In the genomic region with DNA sequence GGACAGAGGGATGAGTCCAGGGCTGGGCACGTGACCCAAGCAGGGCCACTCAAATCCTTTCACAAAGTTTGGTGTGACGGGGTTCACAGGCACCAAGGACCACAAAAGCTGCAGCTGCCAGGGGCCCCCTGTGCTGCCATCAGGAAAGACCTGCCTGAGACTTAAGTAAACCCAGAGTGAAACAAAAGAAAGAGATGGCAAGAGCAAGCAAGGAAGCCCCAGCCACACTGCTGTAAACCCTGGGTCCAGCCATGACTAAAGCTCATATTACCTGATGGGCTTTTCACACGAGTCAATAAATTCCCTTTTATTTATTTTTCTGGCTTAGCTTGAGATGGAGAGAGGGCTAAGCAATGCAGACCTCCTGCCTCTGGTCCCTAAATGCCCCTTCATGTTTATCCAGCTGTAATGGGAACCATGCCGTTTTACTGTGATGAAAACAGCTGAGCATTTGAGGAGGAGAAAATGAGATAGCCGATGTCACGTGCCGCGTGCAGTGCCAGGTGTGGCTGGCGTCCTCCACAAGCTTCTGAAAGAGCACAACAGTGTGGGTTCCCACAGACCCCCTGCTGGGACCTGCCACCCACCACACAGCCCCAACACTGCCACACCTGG, we compare ENCODE assay signal across 16 cellular contexts. TPM values are rescaled to one million over a fixed set of nuclear protein-coding genes. Genes with fewer than 3 reads are reported as not detected.
DNase-seq lines count a peak whose midpoint lies in the region; ATAC-seq, FAIRE-seq and TF ChIP-seq lines count a peak whose summit lies in the region.
"Had no signal": no experiment of that assay in that cellular context is flagged by ENCODE, and none has a peak within 500 bp of the region (broad histone marks: within the 10 kb centered on the region; RNA-seq: fewer than 3 reads in every experiment).

No MANE protein-coding gene starts in this region.

- FAIRE-seq in RCC 7860 (lab: Jason Lieb, UNC), result no peak
- FAIRE-seq: astrocyte had no signal

- peak overlapping the region in 2 of 3 donors; percentile 46 to 67 for H3K4me3 Mint-ChIP-seq in T-cell
- peak overlapping the region; percentile 43 for H3K4me3 Mint-ChIP-seq in nephron progenitor cell

- no peaks in the 10 kb centered on the region for H3K27me3 Mint-ChIP-seq in T-cell
- H3K27me3 Mint-ChIP-seq in nephron progenitor cell (ENCODE audit: low read depth, poor library complexity), result peaks cover 6% of the 10 kb centered on the region

- no peak for TF ChIP-seq CTCF in nephron progenitor cell (IDR thresholded peaks at IDR 0.05)

- CTCF ChIA-PET in T-cell (lab: Charles Lee), result interaction anchor here in 1 of 2 donors (0.6 kb wide), 1 partner anchor 32 kb away, joined by 3 read pairs; no protein-coding TSS in a partner anchor

- H3K9me3 Mint-ChIP-seq in T-cell (peaks cover 0 to 3% (median 0%) of the 10 kb centered on the region in 3 donors), nephron progenitor cell (peaks cover 10% of the 10 kb centered on the region)

- H3K4me1 Mint-ChIP-seq in T-cell (peaks cover 3 to 32% (median 13%) of the 10 kb centered on the region in 3 donors), nephron progenitor cell (peaks cover 52% of the 10 kb centered on the region)

- H3K36me3 Mint-ChIP-seq in T-cell (peaks cover 39% of the 10 kb centered on the region), nephron progenitor cell (ENCODE audit: low read depth) (peaks cover 9% of the 10 kb centered on the region)

- POLR2A ChIA-PET in T-cell (lab: Charles Lee), result no interaction called here

- DNase-seq in NCI-H1436 (lab: John Stamatoyannopoulos, UW) (peak; percentile 5), NCI-H1436 treated with DMSO at 0.1 percent for 48 hours (lab: John Stamatoyannopoulos, UW) (no peak), NCI-H1092 (lab: John Stamatoyannopoulos, UW) (peak; percentile 84), T-cell (peak in 1 of 34 experiments; percentile 34), nephron progenitor cell (no peak), NCI-H82 treated with DMSO at 0.1 percent for 48 hours (lab: John Stamatoyannopoulos, UW; ENCODE audit: unreplicated experiment) (no peak), RCC 7860 (ENCODE audit: low spot score) (no peak)
- DNase-seq: activated effector memory CD4-positive, alpha-beta T cell treated with anti-CD3 and anti-CD28 coated beads, Interleukin-2, amount 50 U/mL, for 16 hours; BE2C; colonic mucosa; mesendoderm; NCI-H1930; NCI-H69; Peyer's patch had no signal

- H3K27ac Mint-ChIP-seq in T-cell, result peak overlapping the region in 1 of 2 donors; percentile 78
- no peak overlapping the region for H3K27ac Mint-ChIP-seq in nephron progenitor cell

- peak in 1 of 4 experiments; percentile 86 for ATAC-seq in T-cell (replicated peaks in 1 of 4)
- ATAC-seq in GM18909 (IDR thresholded peaks at IDR 0.05; ENCODE audit: poor library complexity, unreplicated experiment), result no peak

RNA-seq across cellular contexts. Expression of gene ADAMTS17, which starts 34.4 kb away (rescaled TPM):
- 10 to 100 TPM in 4 of 5 donors, 1 to 10 TPM in 1; 8.9 to 17.8 (median 11.6) TPM for total RNA-seq in T-cell

Comparison
In these comparisons a context has a peak if more than half of its experiments do, and no peak if none do; other contexts are left out.
1. DNase-seq: peak in NCI-H1436 (single experiment) and NCI-H1092 (single experiment); none in NCI-H1436 treated with DMSO at 0.1 percent for 48 hours (single experiment), nephron progenitor cell (single experiment), NCI-H82 treated with DMSO at 0.1 percent for 48 hours (single experiment) and RCC 7860 (single experiment).